22 cellular contexts compared by ENCODE assay signal in the genomic region with DNA sequence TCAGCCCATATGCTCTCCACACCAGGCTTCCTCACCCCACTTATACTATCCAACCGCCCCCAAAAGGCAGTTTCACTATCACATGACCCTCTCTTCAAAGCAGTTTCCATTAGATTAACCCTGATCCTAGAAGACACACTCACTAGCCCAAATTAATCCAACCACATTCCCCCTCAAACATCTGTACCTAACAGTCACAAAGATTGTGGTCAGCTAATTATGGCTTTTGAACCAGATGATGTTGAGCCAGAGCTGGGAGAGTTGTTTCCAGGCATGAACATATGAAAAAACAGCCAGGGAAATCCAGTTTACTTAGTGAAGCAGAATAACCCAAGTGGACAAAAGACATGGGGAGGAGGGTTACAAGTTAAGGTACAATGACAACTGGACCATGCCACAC.
"Had no signal": no experiment of that assay in that cellular context is flagged by ENCODE, and none has a peak within 500 bp of the region (broad histone marks: within the 10 kb centered on the region; RNA-seq: fewer than 3 reads in every experiment).

No MANE protein-coding gene starts in this region.

- H3K27me3 ChIP-seq: brain microvascular endothelial cell had no signal

- H3K27ac ChIP-seq: brain microvascular endothelial cell, WERI-Rb-1 had no signal

- H3K36me3 ChIP-seq: brain microvascular endothelial cell, WERI-Rb-1 had no signal

- DNase-seq: activated CD4-positive, alpha-beta memory T cell treated with anti-CD3 and anti-CD28 coated beads, Interleukin-2, amount 10 ng/mL, durations not matched to agents 7 days and 5 days; activated CD4-positive, alpha-beta T cell treated with anti-CD3 and anti-CD28 coated beads for 36 hours; activated CD4-positive, alpha-beta T cell treated with anti-CD3 and anti-CD28 coated beads, Interleukin-2, amount 50 U/mL, for 1 hour; activated CD8-positive, alpha-beta memory T cell treated with anti-CD3 and anti-CD28 coated beads, Interleukin-2, amount 50 U/mL, for 4 hours; activated naive CD4-positive, alpha-beta T cell treated with anti-CD3 and anti-CD28 coated beads, Interleukin-2, amount 50 U/mL, for 16 hours; activated naive CD8-positive, alpha-beta T cell treated with anti-CD3 and anti-CD28 coated beads, Interleukin-2, amount 10 ng/mL, durations not matched to agents 7 days and 5 days; brain microvascular endothelial cell; cerebellar nuclear complex; Karpas-422; NCI-H1092; NCI-H1417; NCI-H1694; NCI-H2029; NCI-H2107; NCI-H2171 treated with DMSO at 0.1 percent for 48 hours; NCI-H226; NCI-H526; PC-3; SHP77 treated with DMSO at 0.1 percent for 48 hours; T-helper 17 cell; T-helper 9 cell; WERI-Rb-1 had no signal

- ATAC-seq: activated CD4-positive, alpha-beta T cell treated with anti-CD3 and anti-CD28 coated beads for 36 hours; PC-3; T-helper 17 cell had no signal
